In the genomic region with DNA sequence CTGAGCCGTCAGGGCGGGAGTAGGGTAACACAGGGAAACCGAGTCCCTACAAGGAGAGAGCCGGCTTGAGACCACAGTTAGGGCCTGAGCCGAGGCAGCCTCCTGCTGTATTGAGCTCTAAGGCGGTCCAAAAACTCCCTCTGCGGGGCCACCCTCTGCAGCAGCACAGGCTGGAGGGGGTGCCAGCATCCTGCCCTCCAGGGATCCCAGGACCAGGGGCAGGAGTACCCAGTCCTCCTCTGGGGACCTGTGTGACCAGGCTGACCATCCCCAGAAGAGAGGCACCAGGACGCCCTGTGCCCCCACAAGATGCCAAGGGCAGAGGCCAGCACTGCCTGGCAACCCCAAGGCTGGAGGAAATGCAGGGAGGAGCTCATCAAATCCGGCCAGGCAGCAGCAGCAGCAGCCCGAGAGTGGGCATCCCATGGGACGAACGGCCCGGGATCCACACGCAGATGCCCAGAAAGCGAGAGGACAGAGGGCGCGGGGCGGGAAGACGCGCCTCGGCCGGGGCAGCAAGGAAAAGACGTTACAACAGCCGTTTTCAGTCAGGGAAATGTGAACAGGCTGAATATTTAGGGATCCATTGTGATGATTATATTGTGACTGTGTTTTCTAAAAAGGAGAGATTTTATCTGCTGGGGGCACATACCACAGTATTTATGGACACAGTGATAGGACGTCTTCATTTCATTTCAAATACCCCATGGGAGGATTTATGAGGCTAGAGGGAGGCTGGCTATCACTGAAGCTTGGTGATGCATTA, we compare ENCODE assay signal across 1 cellular context.
TF ChIP-seq lines count a peak whose summit lies in the region.

No MANE protein-coding gene starts in this region.

TF ChIP-seq in SK-N-SH, 30 proteins besides CTCF, POLR2A, EP300 and RAD21:
- TF ChIP-seq, protein P1, sequence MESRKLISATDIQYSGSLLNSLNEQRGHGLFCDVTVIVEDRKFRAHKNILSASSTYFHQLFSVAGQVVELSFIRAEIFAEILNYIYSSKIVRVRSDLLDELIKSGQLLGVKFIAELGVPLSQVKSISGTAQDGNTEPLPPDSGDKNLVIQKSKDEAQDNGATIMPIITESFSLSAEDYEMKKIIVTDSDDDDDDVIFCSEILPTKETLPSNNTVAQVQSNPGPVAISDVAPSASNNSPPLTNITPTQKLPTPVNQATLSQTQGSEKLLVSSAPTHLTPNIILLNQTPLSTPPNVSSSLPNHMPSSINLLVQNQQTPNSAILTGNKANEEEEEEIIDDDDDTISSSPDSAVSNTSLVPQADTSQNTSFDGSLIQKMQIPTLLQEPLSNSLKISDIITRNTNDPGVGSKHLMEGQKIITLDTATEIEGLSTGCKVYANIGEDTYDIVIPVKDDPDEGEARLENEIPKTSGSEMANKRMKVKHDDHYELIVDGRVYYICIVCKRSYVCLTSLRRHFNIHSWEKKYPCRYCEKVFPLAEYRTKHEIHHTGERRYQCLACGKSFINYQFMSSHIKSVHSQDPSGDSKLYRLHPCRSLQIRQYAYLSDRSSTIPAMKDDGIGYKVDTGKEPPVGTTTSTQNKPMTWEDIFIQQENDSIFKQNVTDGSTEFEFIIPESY (IDR thresholded peaks at IDR 0.05; ENCODE audit: borderline replicate concordance, low read depth), result no peak
- TF ChIP-seq FOXJ3 (CRISPR knock-in tag; IDR thresholded peaks at IDR 0.05) (no peak), ELF1 (IDR thresholded peaks at IDR 0.05) (no peak), SMC3 (IDR thresholded peaks at IDR 0.05; ENCODE audit: low read depth, low read length) (no peak)
- TF ChIP-seq, protein P2, sequence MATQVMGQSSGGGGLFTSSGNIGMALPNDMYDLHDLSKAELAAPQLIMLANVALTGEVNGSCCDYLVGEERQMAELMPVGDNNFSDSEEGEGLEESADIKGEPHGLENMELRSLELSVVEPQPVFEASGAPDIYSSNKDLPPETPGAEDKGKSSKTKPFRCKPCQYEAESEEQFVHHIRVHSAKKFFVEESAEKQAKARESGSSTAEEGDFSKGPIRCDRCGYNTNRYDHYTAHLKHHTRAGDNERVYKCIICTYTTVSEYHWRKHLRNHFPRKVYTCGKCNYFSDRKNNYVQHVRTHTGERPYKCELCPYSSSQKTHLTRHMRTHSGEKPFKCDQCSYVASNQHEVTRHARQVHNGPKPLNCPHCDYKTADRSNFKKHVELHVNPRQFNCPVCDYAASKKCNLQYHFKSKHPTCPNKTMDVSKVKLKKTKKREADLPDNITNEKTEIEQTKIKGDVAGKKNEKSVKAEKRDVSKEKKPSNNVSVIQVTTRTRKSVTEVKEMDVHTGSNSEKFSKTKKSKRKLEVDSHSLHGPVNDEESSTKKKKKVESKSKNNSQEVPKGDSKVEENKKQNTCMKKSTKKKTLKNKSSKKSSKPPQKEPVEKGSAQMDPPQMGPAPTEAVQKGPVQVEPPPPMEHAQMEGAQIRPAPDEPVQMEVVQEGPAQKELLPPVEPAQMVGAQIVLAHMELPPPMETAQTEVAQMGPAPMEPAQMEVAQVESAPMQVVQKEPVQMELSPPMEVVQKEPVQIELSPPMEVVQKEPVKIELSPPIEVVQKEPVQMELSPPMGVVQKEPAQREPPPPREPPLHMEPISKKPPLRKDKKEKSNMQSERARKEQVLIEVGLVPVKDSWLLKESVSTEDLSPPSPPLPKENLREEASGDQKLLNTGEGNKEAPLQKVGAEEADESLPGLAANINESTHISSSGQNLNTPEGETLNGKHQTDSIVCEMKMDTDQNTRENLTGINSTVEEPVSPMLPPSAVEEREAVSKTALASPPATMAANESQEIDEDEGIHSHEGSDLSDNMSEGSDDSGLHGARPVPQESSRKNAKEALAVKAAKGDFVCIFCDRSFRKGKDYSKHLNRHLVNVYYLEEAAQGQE (IDR thresholded peaks at IDR 0.05; ENCODE audit: low read depth, low read length), result no peak
- TF ChIP-seq, protein P3, sequence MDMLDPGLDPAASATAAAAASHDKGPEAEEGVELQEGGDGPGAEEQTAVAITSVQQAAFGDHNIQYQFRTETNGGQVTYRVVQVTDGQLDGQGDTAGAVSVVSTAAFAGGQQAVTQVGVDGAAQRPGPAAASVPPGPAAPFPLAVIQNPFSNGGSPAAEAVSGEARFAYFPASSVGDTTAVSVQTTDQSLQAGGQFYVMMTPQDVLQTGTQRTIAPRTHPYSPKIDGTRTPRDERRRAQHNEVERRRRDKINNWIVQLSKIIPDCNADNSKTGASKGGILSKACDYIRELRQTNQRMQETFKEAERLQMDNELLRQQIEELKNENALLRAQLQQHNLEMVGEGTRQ (IDR thresholded peaks at IDR 0.05; ENCODE audit: borderline replicate concordance, low read depth, low read length), result no peak
